ENCODE assay signal across 13 cellular contexts in the genomic region with DNA sequence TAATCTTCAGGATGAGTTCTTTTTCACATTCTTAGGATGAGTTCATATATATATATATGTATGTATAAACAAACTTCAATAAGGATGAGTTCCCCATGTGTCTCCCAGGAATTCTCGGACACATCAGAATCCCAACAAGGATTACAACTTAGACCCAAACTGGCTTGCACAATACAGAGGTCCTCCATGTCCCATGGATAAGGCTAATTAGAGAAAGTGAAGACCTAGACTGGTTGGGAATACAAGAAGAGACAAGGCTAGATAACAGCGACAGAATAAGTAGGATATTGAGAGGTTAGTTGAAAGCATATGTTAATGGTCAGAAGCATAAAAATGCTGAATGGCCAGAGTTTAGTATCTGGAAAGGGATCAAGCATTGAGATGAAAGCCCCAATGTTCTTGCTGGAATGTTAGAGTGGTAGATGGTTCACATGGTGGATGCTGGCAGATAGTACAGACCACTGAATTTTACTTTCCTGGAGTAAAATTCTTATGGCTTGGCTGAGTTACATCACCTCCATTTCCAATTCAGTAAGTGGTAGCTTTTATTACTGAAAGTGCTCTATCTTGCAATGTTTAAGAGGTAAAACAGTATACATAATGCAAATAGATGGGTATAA.
A peak's percentile ranks its signal among the peaks of the same experiment; 100 is the strongest.
DNase-seq lines count a peak whose midpoint lies in the region; ATAC-seq lines count a peak whose summit lies in the region.
"Had no signal": no experiment of that assay in that cellular context is flagged by ENCODE, and none has a peak within 500 bp of the region (broad histone marks: within the 10 kb centered on the region; RNA-seq: fewer than 3 reads in every experiment).

No MANE protein-coding gene starts in this region.

- intact Hi-C loops in activated naive CD4-positive, alpha-beta T cell treated with anti-CD3 and anti-CD28 coated beads for 36 hours (cut with micrococcal nuclease) = no loop called here

- H3K4me1 Mint-ChIP-seq in activated naive CD4-positive, alpha-beta T cell treated with anti-CD3 and anti-CD28 coated beads for 36 hours (ENCODE audit: low read depth) = no peaks in the 10 kb centered on the region
- no peaks in the 10 kb centered on the region for H3K4me1 Mint-ChIP-seq in activated T-helper 17 cell treated with anti-CD3 and anti-CD28 coated beads, Interleukin-2, amount 50 U/mL, for 72 hours
- H3K4me1 Mint-ChIP-seq in stimulated activated effector memory CD8-positive, alpha-beta T cell treated with anti-CD3 and anti-CD28 coated beads, Interleukin-12 subunit alpha, Interleukin-12 subunit beta, amount 100 ng/mL, for 72 hours = no peaks in the 10 kb centered on the region
- H3K4me1 Mint-ChIP-seq: GM23338 had no signal

- H3K27ac Mint-ChIP-seq in activated naive CD4-positive, alpha-beta T cell treated with anti-CD3 and anti-CD28 coated beads, Interleukin-2, amount 50 U/mL, for 72 hours = no peak overlapping the region
- H3K27ac Mint-ChIP-seq in activated naive CD4-positive, alpha-beta T cell treated with anti-CD3 and anti-CD28 coated beads for 36 hours = no peak overlapping the region
- H3K27ac Mint-ChIP-seq in activated T-helper 17 cell treated with anti-CD3 and anti-CD28 coated beads, Interleukin-2, amount 50 U/mL, for 72 hours = no peak overlapping the region
- no peak overlapping the region for H3K27ac Mint-ChIP-seq in stimulated activated effector memory CD8-positive, alpha-beta T cell treated with anti-CD3 and anti-CD28 coated beads, Interleukin-12 subunit alpha, Interleukin-12 subunit beta, amount 100 ng/mL, for 72 hours
- H3K27ac Mint-ChIP-seq: GM23338 had no signal

- in situ Hi-C loops in KBM-7 (cut with MboI; ENCODE audit: low pct_unique_long_range_greater_than_20kb, low sequenced_read_pairs) = no loop called here

- no peak for DNase-seq in activated naive CD4-positive, alpha-beta T cell treated with anti-CD3 and anti-CD28 coated beads, Interleukin-2, amount 50 U/mL, for 72 hours (ENCODE audit: low spot score in 2 of 2)
- DNase-seq in activated naive CD4-positive, alpha-beta T cell treated with anti-CD3 and anti-CD28 coated beads for 36 hours = no peak
- DNase-seq in KBM-7 (peak; percentile 1), NCI-H1930 (lab: John Stamatoyannopoulos, UW) (no peak)
- DNase-seq in stimulated activated effector memory CD8-positive, alpha-beta T cell treated with anti-CD3 and anti-CD28 coated beads, Interleukin-12 subunit alpha, Interleukin-12 subunit beta, amount 100 ng/mL, for 72 hours (ENCODE audit: low spot score in 2 of 2) = no peak
- DNase-seq: BE2C; CD4-positive, alpha-beta memory T cell; DMS79; EL; H7 had no signal

- H3K9me3 Mint-ChIP-seq in activated naive CD4-positive, alpha-beta T cell treated with anti-CD3 and anti-CD28 coated beads, Interleukin-2, amount 50 U/mL, for 72 hours = peaks cover 13 to 15% of the 10 kb centered on the region in 2 donors
- peaks cover 4% of the 10 kb centered on the region for H3K9me3 Mint-ChIP-seq in activated naive CD4-positive, alpha-beta T cell treated with anti-CD3 and anti-CD28 coated beads for 36 hours
- peaks cover 8% of the 10 kb centered on the region for H3K9me3 Mint-ChIP-seq in activated T-helper 17 cell treated with anti-CD3 and anti-CD28 coated beads, Interleukin-2, amount 50 U/mL, for 72 hours
- peaks cover 14% of the 10 kb centered on the region for H3K9me3 Mint-ChIP-seq in stimulated activated effector memory CD8-positive, alpha-beta T cell treated with anti-CD3 and anti-CD28 coated beads, Interleukin-12 subunit alpha, Interleukin-12 subunit beta, amount 100 ng/mL, for 72 hours

- peak; percentile 39 to 57 for ATAC-seq in activated naive CD4-positive, alpha-beta T cell treated with anti-CD3 and anti-CD28 coated beads, Interleukin-2, amount 50 U/mL, for 72 hours
- ATAC-seq in activated T-helper 17 cell treated with anti-CD3 and anti-CD28 coated beads, Interleukin-2, amount 50 U/mL, for 72 hours (replicated peaks) = peak; percentile 36
- ATAC-seq in stimulated activated effector memory CD8-positive, alpha-beta T cell treated with anti-CD3 and anti-CD28 coated beads, Interleukin-12 subunit alpha, Interleukin-12 subunit beta, amount 100 ng/mL, for 72 hours = peak; percentile 19
- ATAC-seq: A549, GM23338 had no signal

- no peaks in the 10 kb centered on the region for H3K36me3 Mint-ChIP-seq in activated naive CD4-positive, alpha-beta T cell treated with anti-CD3 and anti-CD28 coated beads, Interleukin-2, amount 50 U/mL, for 72 hours
- no peaks in the 10 kb centered on the region for H3K36me3 Mint-ChIP-seq in activated naive CD4-positive, alpha-beta T cell treated with anti-CD3 and anti-CD28 coated beads for 36 hours (ENCODE audit: low read depth)
- H3K36me3 Mint-ChIP-seq in activated T-helper 17 cell treated with anti-CD3 and anti-CD28 coated beads, Interleukin-2, amount 50 U/mL, for 72 hours (ENCODE audit: low read depth) = peaks cover 8% of the 10 kb centered on the region
- H3K36me3 Mint-ChIP-seq in stimulated activated effector memory CD8-positive, alpha-beta T cell treated with anti-CD3 and anti-CD28 coated beads, Interleukin-12 subunit alpha, Interleukin-12 subunit beta, amount 100 ng/mL, for 72 hours = peaks cover 8% of the 10 kb centered on the region
- H3K36me3 Mint-ChIP-seq: CD4-positive, alpha-beta memory T cell had no signal

- no peaks in the 10 kb centered on the region for H3K27me3 Mint-ChIP-seq in activated naive CD4-positive, alpha-beta T cell treated with anti-CD3 and anti-CD28 coated beads for 36 hours (ENCODE audit: low read depth)
- H3K27me3 Mint-ChIP-seq in activated T-helper 17 cell treated with anti-CD3 and anti-CD28 coated beads, Interleukin-2, amount 50 U/mL, for 72 hours = peaks cover 5% of the 10 kb centered on the region

- CTCF ChIA-PET in activated naive CD4-positive, alpha-beta T cell treated with anti-CD3 and anti-CD28 coated beads for 36 hours (lab: Charles Lee) = no interaction called here

- H3K4me3 Mint-ChIP-seq in activated naive CD4-positive, alpha-beta T cell treated with anti-CD3 and anti-CD28 coated beads for 36 hours = no peak overlapping the region
- H3K4me3 Mint-ChIP-seq in activated T-helper 17 cell treated with anti-CD3 and anti-CD28 coated beads, Interleukin-2, amount 50 U/mL, for 72 hours = no peak overlapping the region
- H3K4me3 Mint-ChIP-seq in stimulated activated effector memory CD8-positive, alpha-beta T cell treated with anti-CD3 and anti-CD28 coated beads, Interleukin-12 subunit alpha, Interleukin-12 subunit beta, amount 100 ng/mL, for 72 hours = no peak overlapping the region
- H3K4me3 Mint-ChIP-seq: CD4-positive, alpha-beta memory T cell; GM23338 had no signal
